In the genomic region with DNA sequence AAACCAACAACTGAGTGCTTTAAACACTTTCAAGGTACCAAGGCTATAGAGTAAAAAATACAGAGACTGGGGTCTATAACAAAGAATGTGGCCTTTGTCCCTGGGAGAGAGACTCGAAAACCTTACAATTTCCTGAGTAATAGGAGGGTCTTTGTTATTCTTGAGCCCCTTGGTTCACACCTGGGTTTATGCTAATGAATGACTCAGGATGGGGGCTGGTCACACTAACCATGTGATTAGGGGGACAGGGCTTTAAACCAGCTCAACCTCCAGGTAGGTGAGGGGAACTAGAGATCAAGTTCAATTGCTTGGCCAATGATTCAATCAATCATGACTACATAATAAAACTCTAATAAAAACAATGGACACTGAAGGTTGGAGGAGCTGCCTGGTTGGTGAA, we compare ENCODE assay signal across 28 cellular contexts.
"Had no signal": no experiment of that assay in that cellular context is flagged by ENCODE, and none has a peak within 500 bp of the region (broad histone marks: within the 10 kb centered on the region; RNA-seq: fewer than 3 reads in every experiment).

No MANE protein-coding gene starts in this region.

- H3K4me1 ChIP-seq: left lung, vagina had no signal

- H3K36me3 Mint-ChIP-seq: stimulated activated effector memory CD8-positive, alpha-beta T cell treated with anti-CD3 and anti-CD28 coated beads, Interleukin-12 subunit alpha, Interleukin-12 subunit beta, amount 100 ng/mL, for 72 hours had no signal

- DNase-seq: activated CD4-positive, alpha-beta memory T cell treated with anti-CD3 and anti-CD28 coated beads, Interleukin-2, amount 10 ng/mL, durations not matched to agents 7 days and 5 days; activated CD4-positive, alpha-beta T cell treated with anti-CD3 and anti-CD28 coated beads for 1 hour; activated CD4-positive, alpha-beta T cell treated with anti-CD3 and anti-CD28 coated beads, Interleukin-2, amount 10 ng/mL, durations not matched to agents 7 days and 5 days; activated gamma-delta T cell treated with Interleukin-2 at 50 U/mL for 16 hours; activated naive CD4-positive, alpha-beta T cell treated with anti-CD3 and anti-CD28 coated beads, Interleukin-2, amount 50 U/mL, for 16 hours; activated T-cell treated with anti-CD3 and anti-CD28 coated beads, Interleukin-2, amount 50 U/mL, for 4 hours; amniotic stem cell; caudate nucleus; foreskin fibroblast; heart left ventricle; hypothalamus; left lung; ovary; retina; stimulated activated CD4-positive, alpha-beta T cell treated with anti-CD3 and anti-CD28 coated beads, Interleukin-12 subunit alpha, Interleukin-12 subunit beta, amount 100 ng/mL, for 4 hours; stimulated activated CD4-positive, alpha-beta T cell treated with anti-CD3 and anti-CD28 coated beads, Interleukin-4, amount 100 ng/mL, for 1 hour; substantia nigra; T-helper 2 cell; upper lobe of left lung had no signal

- H3K4me3 Mint-ChIP-seq: activated CD4-positive, alpha-beta memory T cell treated with anti-CD3 and anti-CD28 coated beads, Interleukin-2, amount 10 ng/mL, durations not matched to agents 7 days and 5 days; activated CD4-positive, alpha-beta T cell treated with anti-CD3 and anti-CD28 coated beads, Interleukin-2, amount 10 ng/mL, durations not matched to agents 7 days and 5 days; activated T-cell treated with anti-CD3 and anti-CD28 coated beads, Interleukin-2, amount 50 U/mL, for 4 hours; activated T-helper 17 cell treated with anti-CD3 and anti-CD28 coated beads, Interleukin-2, amount 50 U/mL, for 72 hours; stimulated activated effector memory CD8-positive, alpha-beta T cell treated with anti-CD3 and anti-CD28 coated beads, Interleukin-12 subunit alpha, Interleukin-12 subunit beta, amount 100 ng/mL, for 72 hours; stimulated activated naive CD8-positive, alpha-beta T cell treated with anti-CD3 and anti-CD28 coated beads, Interleukin-15, Interleukin-2, amounts not matched to agents 100 ng/mL and 50 ng/mL, for 24 hours had no signal

- H3K4me1 Mint-ChIP-seq: activated T-helper 17 cell treated with anti-CD3 and anti-CD28 coated beads, Interleukin-2, amount 50 U/mL, for 72 hours; stimulated activated effector memory CD8-positive, alpha-beta T cell treated with anti-CD3 and anti-CD28 coated beads, Interleukin-12 subunit alpha, Interleukin-12 subunit beta, amount 100 ng/mL, for 72 hours had no signal

- H3K27me3 ChIP-seq: heart left ventricle, left lung, ovary, upper lobe of left lung, vagina had no signal

- H3K9me3 Mint-ChIP-seq: activated CD4-positive, alpha-beta memory T cell treated with anti-CD3 and anti-CD28 coated beads, Interleukin-2, amount 10 ng/mL, durations not matched to agents 7 days and 5 days; activated CD4-positive, alpha-beta T cell treated with anti-CD3 and anti-CD28 coated beads, Interleukin-2, amount 10 ng/mL, durations not matched to agents 7 days and 5 days; activated T-cell treated with anti-CD3 and anti-CD28 coated beads, Interleukin-2, amount 50 U/mL, for 4 hours; activated T-helper 17 cell treated with anti-CD3 and anti-CD28 coated beads, Interleukin-2, amount 50 U/mL, for 72 hours; stimulated activated effector memory CD8-positive, alpha-beta T cell treated with anti-CD3 and anti-CD28 coated beads, Interleukin-12 subunit alpha, Interleukin-12 subunit beta, amount 100 ng/mL, for 72 hours; stimulated activated naive CD8-positive, alpha-beta T cell treated with anti-CD3 and anti-CD28 coated beads, Interleukin-15, Interleukin-2, amounts not matched to agents 100 ng/mL and 50 ng/mL, for 24 hours had no signal

- H3K36me3 ChIP-seq: left lung, ovary, upper lobe of left lung, vagina had no signal

- H3K27ac ChIP-seq: heart left ventricle, left lung, ovary, skin epidermis, upper lobe of left lung, vagina had no signal

- H3K9me3 ChIP-seq: heart left ventricle, left lung, ovary, upper lobe of left lung, vagina had no signal

- H3K4me3 ChIP-seq: heart left ventricle, left lung, lung, ovary, skin epidermis, upper lobe of left lung, vagina had no signal

- H3K27ac Mint-ChIP-seq: activated CD4-positive, alpha-beta memory T cell treated with anti-CD3 and anti-CD28 coated beads, Interleukin-2, amount 10 ng/mL, durations not matched to agents 7 days and 5 days; activated CD4-positive, alpha-beta T cell treated with anti-CD3 and anti-CD28 coated beads, Interleukin-2, amount 10 ng/mL, durations not matched to agents 7 days and 5 days; activated T-helper 17 cell treated with anti-CD3 and anti-CD28 coated beads, Interleukin-2, amount 50 U/mL, for 72 hours; progenitor cell of endocrine pancreas; stimulated activated effector memory CD8-positive, alpha-beta T cell treated with anti-CD3 and anti-CD28 coated beads, Interleukin-12 subunit alpha, Interleukin-12 subunit beta, amount 100 ng/mL, for 72 hours; stimulated activated naive CD8-positive, alpha-beta T cell treated with anti-CD3 and anti-CD28 coated beads, Interleukin-15, Interleukin-2, amounts not matched to agents 100 ng/mL and 50 ng/mL, for 24 hours had no signal

- H3K27me3 Mint-ChIP-seq: activated CD4-positive, alpha-beta memory T cell treated with anti-CD3 and anti-CD28 coated beads, Interleukin-2, amount 10 ng/mL, durations not matched to agents 7 days and 5 days; activated CD4-positive, alpha-beta T cell treated with anti-CD3 and anti-CD28 coated beads, Interleukin-2, amount 10 ng/mL, durations not matched to agents 7 days and 5 days; activated T-helper 17 cell treated with anti-CD3 and anti-CD28 coated beads, Interleukin-2, amount 50 U/mL, for 72 hours; progenitor cell of endocrine pancreas; stimulated activated naive CD8-positive, alpha-beta T cell treated with anti-CD3 and anti-CD28 coated beads, Interleukin-15, Interleukin-2, amounts not matched to agents 100 ng/mL and 50 ng/mL, for 24 hours had no signal

- ATAC-seq: activated T-cell treated with anti-CD3 and anti-CD28 coated beads, Interleukin-2, amount 50 U/mL, for 4 hours; activated T-helper 17 cell treated with anti-CD3 and anti-CD28 coated beads, Interleukin-2, amount 50 U/mL, for 72 hours; esophagus mucosa; left lung; sciatic nerve; stimulated activated effector memory CD8-positive, alpha-beta T cell treated with anti-CD3 and anti-CD28 coated beads, Interleukin-12 subunit alpha, Interleukin-12 subunit beta, amount 100 ng/mL, for 72 hours had no signal
